In genomic region chr13:19559739-19560138, GRCh38 we compare ENCODE assay signal across 10 cellular contexts. TPM values are rescaled to one million over a fixed set of nuclear protein-coding genes. Genes with fewer than 3 reads are reported as not detected.
"Had no signal": no experiment of that assay in that cellular context is flagged by ENCODE, and none has a peak within 500 bp of the region (broad histone marks: within the 10 kb centered on the region; RNA-seq: fewer than 3 reads in every experiment).

No MANE protein-coding gene starts in this region.

RNA-seq across cellular contexts. Expression of gene TPTE2, which starts 1.6 kb away (rescaled TPM):
- total RNA-seq: PC-3, PC-9, Peyer's patch, Right ventricle myocardium inferior, Right ventricle myocardium superior, RPMI7951, SJCRH30, SJSA1, SK-MEL-5 had no signal
- polyA plus RNA-seq: SK-N-SH had no signal
